In the genomic region with DNA sequence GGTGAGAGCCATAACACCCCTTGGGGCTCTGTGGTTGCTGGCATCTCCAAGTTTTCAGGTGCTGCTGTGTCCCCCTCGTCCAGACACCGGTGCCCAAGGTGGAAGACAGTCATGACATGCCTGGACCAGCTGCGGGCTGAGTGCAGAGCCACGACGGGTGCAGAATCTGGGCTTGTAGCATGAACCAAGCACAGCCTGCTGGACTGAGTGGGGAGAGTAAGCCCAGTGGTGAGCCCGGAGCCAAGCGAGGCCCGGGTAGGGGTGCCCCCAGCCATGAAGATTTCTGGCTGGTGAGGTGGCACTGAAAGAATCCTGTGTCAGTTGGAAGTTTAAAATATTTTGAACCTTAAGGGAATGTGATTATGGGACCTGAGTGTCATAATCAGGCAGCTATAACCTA, we compare ENCODE assay signal across 25 cellular contexts.
"Had no signal": no experiment of that assay in that cellular context is flagged by ENCODE, and none has a peak within 500 bp of the region (broad histone marks: within the 10 kb centered on the region; RNA-seq: fewer than 3 reads in every experiment).

No MANE protein-coding gene starts in this region.

- H3K36me3 ChIP-seq: esophagus muscularis mucosa, heart right ventricle, lower lobe of right lung, ovary, transverse colon had no signal

- H3K36me3 Mint-ChIP-seq: natural killer cell; stimulated activated naive B cell treated with anti-CD40 and anti-IgM and Interleukin-4, amounts not matched to agents 10 μg/mL and 1 μg/mL and 100 μg/mL, for 72 hours had no signal

- H3K27ac Mint-ChIP-seq: natural killer cell; stimulated activated naive B cell treated with anti-CD40 and anti-IgM and Interleukin-4, amounts not matched to agents 10 μg/mL and 1 μg/mL and 100 μg/mL, for 72 hours; stimulated activated naive CD8-positive, alpha-beta T cell treated with anti-CD3 and anti-CD28 coated beads, Interleukin-15, Interleukin-2, amounts not matched to agents 100 ng/mL and 50 ng/mL, for 24 hours had no signal

- H3K4me1 ChIP-seq: foreskin keratinocyte, lower lobe of right lung, psoas muscle, transverse colon had no signal

- H3K4me1 Mint-ChIP-seq: natural killer cell; stimulated activated naive B cell treated with anti-CD40 and anti-IgM and Interleukin-4, amounts not matched to agents 10 μg/mL and 1 μg/mL and 100 μg/mL, for 72 hours had no signal

- H3K4me3 Mint-ChIP-seq: natural killer cell; neural crest cell; stimulated activated naive B cell treated with anti-CD40 and anti-IgM and Interleukin-4, amounts not matched to agents 10 μg/mL and 1 μg/mL and 100 μg/mL, for 72 hours; stimulated activated naive CD8-positive, alpha-beta T cell treated with anti-CD3 and anti-CD28 coated beads, Interleukin-15, Interleukin-2, amounts not matched to agents 100 ng/mL and 50 ng/mL, for 24 hours had no signal

- H3K27ac ChIP-seq: dorsolateral prefrontal cortex, epithelial cell of prostate, esophagus muscularis mucosa, foreskin keratinocyte, heart right ventricle, lower lobe of right lung, ovary, psoas muscle, transverse colon had no signal

- H3K27me3 ChIP-seq: dorsolateral prefrontal cortex, esophagus muscularis mucosa, foreskin keratinocyte, heart right ventricle, ovary, transverse colon had no signal

- H3K27me3 Mint-ChIP-seq: stimulated activated naive B cell treated with anti-CD40 and anti-IgM and Interleukin-4, amounts not matched to agents 10 μg/mL and 1 μg/mL and 100 μg/mL, for 72 hours; stimulated activated naive CD8-positive, alpha-beta T cell treated with anti-CD3 and anti-CD28 coated beads, Interleukin-15, Interleukin-2, amounts not matched to agents 100 ng/mL and 50 ng/mL, for 24 hours had no signal

- DNase-seq: central memory CD4-positive, alpha-beta T cell; dorsolateral prefrontal cortex; effector CD4-positive, alpha-beta T cell; foreskin keratinocyte; glutamatergic neuron; heart right ventricle; hippocampal formation; kidney glomerular epithelial cell; left colon; left ventricle myocardium superior; lower lobe of right lung; natural killer cell; nucleus accumbens; ovary; posterior cingulate gyrus; psoas muscle; stimulated activated CD4-positive, alpha-beta T cell treated with anti-CD3 and anti-CD28 coated beads, Interleukin-15, amount 100 ng/mL, for 24 hours; stimulated activated CD4-positive, alpha-beta T cell treated with anti-CD3 and anti-CD28 coated beads, Interleukin-2, amount 100 ng/mL, for 48 hours; stimulated activated naive B cell treated with anti-CD40 and anti-IgM and Interleukin-4, amounts not matched to agents 10 μg/mL and 1 μg/mL and 100 μg/mL, for 72 hours; transverse colon had no signal

- H3K4me3 ChIP-seq: dorsolateral prefrontal cortex, esophagus muscularis mucosa, heart right ventricle, lower lobe of right lung, ovary, psoas muscle, skin epidermis, transverse colon had no signal

- H3K9me3 Mint-ChIP-seq: natural killer cell; neural crest cell; stimulated activated naive CD8-positive, alpha-beta T cell treated with anti-CD3 and anti-CD28 coated beads, Interleukin-15, Interleukin-2, amounts not matched to agents 100 ng/mL and 50 ng/mL, for 24 hours had no signal

- H3K9me3 ChIP-seq: esophagus muscularis mucosa, lower lobe of right lung, psoas muscle, transverse colon had no signal

- ATAC-seq: foreskin keratinocyte; heart right ventricle; left colon; left ventricle myocardium superior; natural killer cell; psoas muscle; stimulated activated naive B cell treated with anti-CD40 and anti-IgM and Interleukin-4, amounts not matched to agents 10 μg/mL and 1 μg/mL and 100 μg/mL, for 72 hours had no signal
